In the genomic region with DNA sequence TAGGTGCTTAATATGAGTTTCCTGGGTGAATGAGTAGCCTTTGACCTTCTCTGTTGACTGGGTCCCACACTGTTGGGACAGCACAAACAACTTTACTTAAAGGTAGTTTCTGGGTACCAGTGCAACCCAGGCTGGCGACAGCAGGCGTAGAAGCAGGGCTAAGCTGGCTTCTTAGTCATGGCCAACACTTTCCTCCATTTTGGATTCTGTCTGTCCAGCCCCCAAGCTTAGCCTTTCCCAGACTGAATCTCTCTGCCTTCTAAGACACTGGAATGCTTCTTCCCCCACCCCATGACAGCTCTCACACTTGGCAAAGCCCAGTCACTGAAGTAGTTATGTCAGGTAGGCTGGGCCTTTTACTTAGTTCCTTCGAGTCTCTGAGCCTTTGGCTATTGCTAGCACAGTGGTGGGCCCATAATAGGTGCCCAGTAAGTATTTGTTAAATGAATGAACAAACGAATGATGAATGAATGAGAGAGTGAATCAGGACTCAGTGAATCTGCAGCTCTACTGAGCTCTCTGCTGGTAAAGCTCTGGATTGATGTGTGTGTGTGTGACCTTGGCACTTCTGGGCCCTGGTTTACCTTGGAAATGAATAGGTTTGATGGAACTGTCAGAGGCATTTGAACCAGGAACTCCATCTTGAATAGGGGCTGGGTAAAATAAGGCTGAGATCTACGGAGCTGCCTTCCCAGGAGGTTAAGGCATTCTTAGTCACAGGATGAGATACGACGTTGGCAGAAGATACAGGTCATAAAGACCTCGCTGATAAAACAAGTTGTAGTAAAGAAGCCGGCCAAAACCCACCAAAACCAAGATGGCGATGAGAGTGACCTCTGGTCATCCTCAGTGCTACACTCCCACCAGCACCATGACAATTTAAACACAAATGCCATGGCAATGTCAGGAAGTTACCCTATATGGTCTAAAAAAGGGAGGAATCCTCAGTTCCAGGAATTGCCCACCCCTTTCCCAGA, we compare ENCODE assay signal across 1 cellular context.
TF ChIP-seq lines count a peak whose summit lies in the region.

No MANE protein-coding gene starts in this region.

TF ChIP-seq in K562, 482 proteins besides CTCF, POLR2A, EP300 and RAD21 (continued from another document and continues in another):
- TF ChIP-seq, protein P1, sequence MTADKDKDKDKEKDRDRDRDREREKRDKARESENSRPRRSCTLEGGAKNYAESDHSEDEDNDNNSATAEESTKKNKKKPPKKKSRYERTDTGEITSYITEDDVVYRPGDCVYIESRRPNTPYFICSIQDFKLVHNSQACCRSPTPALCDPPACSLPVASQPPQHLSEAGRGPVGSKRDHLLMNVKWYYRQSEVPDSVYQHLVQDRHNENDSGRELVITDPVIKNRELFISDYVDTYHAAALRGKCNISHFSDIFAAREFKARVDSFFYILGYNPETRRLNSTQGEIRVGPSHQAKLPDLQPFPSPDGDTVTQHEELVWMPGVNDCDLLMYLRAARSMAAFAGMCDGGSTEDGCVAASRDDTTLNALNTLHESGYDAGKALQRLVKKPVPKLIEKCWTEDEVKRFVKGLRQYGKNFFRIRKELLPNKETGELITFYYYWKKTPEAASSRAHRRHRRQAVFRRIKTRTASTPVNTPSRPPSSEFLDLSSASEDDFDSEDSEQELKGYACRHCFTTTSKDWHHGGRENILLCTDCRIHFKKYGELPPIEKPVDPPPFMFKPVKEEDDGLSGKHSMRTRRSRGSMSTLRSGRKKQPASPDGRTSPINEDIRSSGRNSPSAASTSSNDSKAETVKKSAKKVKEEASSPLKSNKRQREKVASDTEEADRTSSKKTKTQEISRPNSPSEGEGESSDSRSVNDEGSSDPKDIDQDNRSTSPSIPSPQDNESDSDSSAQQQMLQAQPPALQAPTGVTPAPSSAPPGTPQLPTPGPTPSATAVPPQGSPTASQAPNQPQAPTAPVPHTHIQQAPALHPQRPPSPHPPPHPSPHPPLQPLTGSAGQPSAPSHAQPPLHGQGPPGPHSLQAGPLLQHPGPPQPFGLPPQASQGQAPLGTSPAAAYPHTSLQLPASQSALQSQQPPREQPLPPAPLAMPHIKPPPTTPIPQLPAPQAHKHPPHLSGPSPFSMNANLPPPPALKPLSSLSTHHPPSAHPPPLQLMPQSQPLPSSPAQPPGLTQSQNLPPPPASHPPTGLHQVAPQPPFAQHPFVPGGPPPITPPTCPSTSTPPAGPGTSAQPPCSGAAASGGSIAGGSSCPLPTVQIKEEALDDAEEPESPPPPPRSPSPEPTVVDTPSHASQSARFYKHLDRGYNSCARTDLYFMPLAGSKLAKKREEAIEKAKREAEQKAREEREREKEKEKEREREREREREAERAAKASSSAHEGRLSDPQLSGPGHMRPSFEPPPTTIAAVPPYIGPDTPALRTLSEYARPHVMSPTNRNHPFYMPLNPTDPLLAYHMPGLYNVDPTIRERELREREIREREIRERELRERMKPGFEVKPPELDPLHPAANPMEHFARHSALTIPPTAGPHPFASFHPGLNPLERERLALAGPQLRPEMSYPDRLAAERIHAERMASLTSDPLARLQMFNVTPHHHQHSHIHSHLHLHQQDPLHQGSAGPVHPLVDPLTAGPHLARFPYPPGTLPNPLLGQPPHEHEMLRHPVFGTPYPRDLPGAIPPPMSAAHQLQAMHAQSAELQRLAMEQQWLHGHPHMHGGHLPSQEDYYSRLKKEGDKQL (CRISPR knock-in tag; IDR thresholded peaks at IDR 0.05; ENCODE audit: borderline replicate concordance): no peak
- TF ChIP-seq SMAD3 (CRISPR knock-in tag; conservative IDR thresholded peaks at IDR 0.05): peak; percentile 93
- TF ChIP-seq MAFG (tag; conservative IDR thresholded peaks at IDR 0.05): 0 out of 2 replicates have a peak, but pooled peaks have one; percentile 36
- TF ChIP-seq, protein P2, sequence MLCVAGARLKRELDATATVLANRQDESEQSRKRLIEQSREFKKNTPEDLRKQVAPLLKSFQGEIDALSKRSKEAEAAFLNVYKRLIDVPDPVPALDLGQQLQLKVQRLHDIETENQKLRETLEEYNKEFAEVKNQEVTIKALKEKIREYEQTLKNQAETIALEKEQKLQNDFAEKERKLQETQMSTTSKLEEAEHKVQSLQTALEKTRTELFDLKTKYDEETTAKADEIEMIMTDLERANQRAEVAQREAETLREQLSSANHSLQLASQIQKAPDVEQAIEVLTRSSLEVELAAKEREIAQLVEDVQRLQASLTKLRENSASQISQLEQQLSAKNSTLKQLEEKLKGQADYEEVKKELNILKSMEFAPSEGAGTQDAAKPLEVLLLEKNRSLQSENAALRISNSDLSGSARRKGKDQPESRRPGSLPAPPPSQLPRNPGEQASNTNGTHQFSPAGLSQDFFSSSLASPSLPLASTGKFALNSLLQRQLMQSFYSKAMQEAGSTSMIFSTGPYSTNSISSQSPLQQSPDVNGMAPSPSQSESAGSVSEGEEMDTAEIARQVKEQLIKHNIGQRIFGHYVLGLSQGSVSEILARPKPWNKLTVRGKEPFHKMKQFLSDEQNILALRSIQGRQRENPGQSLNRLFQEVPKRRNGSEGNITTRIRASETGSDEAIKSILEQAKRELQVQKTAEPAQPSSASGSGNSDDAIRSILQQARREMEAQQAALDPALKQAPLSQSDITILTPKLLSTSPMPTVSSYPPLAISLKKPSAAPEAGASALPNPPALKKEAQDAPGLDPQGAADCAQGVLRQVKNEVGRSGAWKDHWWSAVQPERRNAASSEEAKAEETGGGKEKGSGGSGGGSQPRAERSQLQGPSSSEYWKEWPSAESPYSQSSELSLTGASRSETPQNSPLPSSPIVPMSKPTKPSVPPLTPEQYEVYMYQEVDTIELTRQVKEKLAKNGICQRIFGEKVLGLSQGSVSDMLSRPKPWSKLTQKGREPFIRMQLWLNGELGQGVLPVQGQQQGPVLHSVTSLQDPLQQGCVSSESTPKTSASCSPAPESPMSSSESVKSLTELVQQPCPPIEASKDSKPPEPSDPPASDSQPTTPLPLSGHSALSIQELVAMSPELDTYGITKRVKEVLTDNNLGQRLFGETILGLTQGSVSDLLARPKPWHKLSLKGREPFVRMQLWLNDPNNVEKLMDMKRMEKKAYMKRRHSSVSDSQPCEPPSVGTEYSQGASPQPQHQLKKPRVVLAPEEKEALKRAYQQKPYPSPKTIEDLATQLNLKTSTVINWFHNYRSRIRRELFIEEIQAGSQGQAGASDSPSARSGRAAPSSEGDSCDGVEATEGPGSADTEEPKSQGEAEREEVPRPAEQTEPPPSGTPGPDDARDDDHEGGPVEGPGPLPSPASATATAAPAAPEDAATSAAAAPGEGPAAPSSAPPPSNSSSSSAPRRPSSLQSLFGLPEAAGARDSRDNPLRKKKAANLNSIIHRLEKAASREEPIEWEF (CRISPR knock-in tag; IDR thresholded peaks at IDR 0.05): peak; percentile 69
- TF ChIP-seq SP2 (IDR thresholded peaks at IDR 0.05; ENCODE audit: extremely low read depth, low read depth, low read length, poor library complexity, severe bottlenecking): no peak
- 0 out of 2 replicates have a peak, but pooled peaks have one; percentile 20 for TF ChIP-seq JUNB (CRISPR knock-in tag; conservative IDR thresholded peaks at IDR 0.05)
- no peak for TF ChIP-seq MED1 (CRISPR knock-in tag; IDR thresholded peaks at IDR 0.05; ENCODE audit: borderline replicate concordance)
- TF ChIP-seq PTTG1 (tag; IDR thresholded peaks at IDR 0.05; ENCODE audit: low read depth): peak; percentile 79
- peak; percentile 15; the same call in 1 of the 2 replicates for TF ChIP-seq REST (CRISPR knock-in tag; IDR thresholded peaks at IDR 0.05; ENCODE audit: low read depth)
- TF ChIP-seq BRCA1 (IDR thresholded peaks at IDR 0.05): no peak
- no peak for TF ChIP-seq BRCA1 (CRISPR knock-in tag; IDR thresholded peaks at IDR 0.05)
- TF ChIP-seq, protein P3, sequence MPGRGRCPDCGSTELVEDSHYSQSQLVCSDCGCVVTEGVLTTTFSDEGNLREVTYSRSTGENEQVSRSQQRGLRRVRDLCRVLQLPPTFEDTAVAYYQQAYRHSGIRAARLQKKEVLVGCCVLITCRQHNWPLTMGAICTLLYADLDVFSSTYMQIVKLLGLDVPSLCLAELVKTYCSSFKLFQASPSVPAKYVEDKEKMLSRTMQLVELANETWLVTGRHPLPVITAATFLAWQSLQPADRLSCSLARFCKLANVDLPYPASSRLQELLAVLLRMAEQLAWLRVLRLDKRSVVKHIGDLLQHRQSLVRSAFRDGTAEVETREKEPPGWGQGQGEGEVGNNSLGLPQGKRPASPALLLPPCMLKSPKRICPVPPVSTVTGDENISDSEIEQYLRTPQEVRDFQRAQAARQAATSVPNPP (IDR thresholded peaks at IDR 0.05; ENCODE audit: borderline replicate concordance, insufficient read depth, insufficient read length): no peak
- no peak for TF ChIP-seq ZNF655 (CRISPR knock-in tag; IDR thresholded peaks at IDR 0.05)
- TF ChIP-seq ZNF253 (CRISPR knock-in tag; conservative IDR thresholded peaks at IDR 0.05): no peak
- peak in 2 of 3 experiments; percentile 33 to 84 for TF ChIP-seq YY1 (IDR thresholded peaks at IDR 0.05; ENCODE audit: borderline replicate concordance in 1 of 3, control insufficient read depth in 1 of 3, extremely low read depth in 1 of 3, insufficient read depth in 3 of 3, insufficient read length in 1 of 3, insufficient replicate concordance in 2 of 3, low read depth in 1 of 3, low read length in 2 of 3)
- TF ChIP-seq CREBBP (IDR thresholded peaks at IDR 0.05; ENCODE audit: low read depth, low read length): no peak
- TF ChIP-seq, protein P4, sequence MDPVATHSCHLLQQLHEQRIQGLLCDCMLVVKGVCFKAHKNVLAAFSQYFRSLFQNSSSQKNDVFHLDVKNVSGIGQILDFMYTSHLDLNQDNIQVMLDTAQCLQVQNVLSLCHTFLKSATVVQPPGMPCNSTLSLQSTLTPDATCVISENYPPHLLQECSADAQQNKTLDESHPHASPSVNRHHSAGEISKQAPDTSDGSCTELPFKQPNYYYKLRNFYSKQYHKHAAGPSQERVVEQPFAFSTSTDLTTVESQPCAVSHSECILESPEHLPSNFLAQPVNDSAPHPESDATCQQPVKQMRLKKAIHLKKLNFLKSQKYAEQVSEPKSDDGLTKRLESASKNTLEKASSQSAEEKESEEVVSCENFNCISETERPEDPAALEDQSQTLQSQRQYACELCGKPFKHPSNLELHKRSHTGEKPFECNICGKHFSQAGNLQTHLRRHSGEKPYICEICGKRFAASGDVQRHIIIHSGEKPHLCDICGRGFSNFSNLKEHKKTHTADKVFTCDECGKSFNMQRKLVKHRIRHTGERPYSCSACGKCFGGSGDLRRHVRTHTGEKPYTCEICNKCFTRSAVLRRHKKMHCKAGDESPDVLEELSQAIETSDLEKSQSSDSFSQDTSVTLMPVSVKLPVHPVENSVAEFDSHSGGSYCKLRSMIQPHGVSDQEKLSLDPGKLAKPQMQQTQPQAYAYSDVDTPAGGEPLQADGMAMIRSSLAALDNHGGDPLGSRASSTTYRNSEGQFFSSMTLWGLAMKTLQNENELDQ (CRISPR knock-in tag; IDR thresholded peaks at IDR 0.05; ENCODE audit: borderline replicate concordance): no peak
- peak; percentile 92 for TF ChIP-seq ZNF644 (tag; IDR thresholded peaks at IDR 0.05; ENCODE audit: low read depth)
- no peak for TF ChIP-seq CBX1 (IDR thresholded peaks at IDR 0.05; ENCODE audit: low read depth)
- TF ChIP-seq NFE2L1 (tag; IDR thresholded peaks at IDR 0.05; ENCODE audit: borderline replicate concordance, low read depth): no peak
- TF ChIP-seq SREBF2 (CRISPR knock-in tag; IDR thresholded peaks at IDR 0.05): no peak
- TF ChIP-seq TOE1 (IDR thresholded peaks at IDR 0.05; ENCODE audit: borderline replicate concordance): 0 out of 2 replicates have a peak, but pooled peaks have one; percentile 29
- no peak for TF ChIP-seq TOE1 (CRISPR knock-in tag; IDR thresholded peaks at IDR 0.05; ENCODE audit: borderline replicate concordance, low read depth)
- TF ChIP-seq EGR1 (conservative IDR thresholded peaks at IDR 0.05): peak; percentile 68; the same call in 1 of the 2 replicates
- no peak for TF ChIP-seq DNMT1 (IDR thresholded peaks at IDR 0.05)
- TF ChIP-seq ATF4 (CRISPR knock-in tag; IDR thresholded peaks at IDR 0.05): peak; percentile 56
- TF ChIP-seq MCM2 (IDR thresholded peaks at IDR 0.05; ENCODE audit: low read depth): no peak
